Comparison of ENCODE assay signal across 2 cellular contexts in genomic region chr15:65944404-65944803, GRCh38.
TF ChIP-seq lines count a peak whose summit lies in the region.

No MANE protein-coding gene starts in this region.

TF ChIP-seq in GM23338, 12 proteins besides CTCF, POLR2A, EP300 and RAD21 (continued from another document):
- no peak for TF ChIP-seq REST (IDR thresholded peaks at IDR 0.05; ENCODE audit: unreplicated experiment)
- no peak for TF ChIP-seq JUNB (IDR thresholded peaks at IDR 0.05; ENCODE audit: unreplicated experiment)
- TF ChIP-seq STAT1 (IDR thresholded peaks at IDR 0.05; ENCODE audit: unreplicated experiment): no peak
- no peak for TF ChIP-seq POLR2AphosphoS5 (IDR thresholded peaks at IDR 0.05; ENCODE audit: low read depth)
- no peak for TF ChIP-seq ETS1 (IDR thresholded peaks at IDR 0.05)
- no peak for TF ChIP-seq EZH2phosphoT487 (IDR thresholded peaks at IDR 0.05; ENCODE audit: unreplicated experiment)
- TF ChIP-seq NANOG (IDR thresholded peaks at IDR 0.05; ENCODE audit: borderline replicate concordance): no peak
- TF ChIP-seq EZH2 (IDR thresholded peaks at IDR 0.05; ENCODE audit: low read depth, unreplicated experiment): no peak
- no peak for TF ChIP-seq CREB1 (CRISPR knock-in tag; IDR thresholded peaks at IDR 0.05; ENCODE audit: low read depth)

TF ChIP-seq in H1, 55 proteins besides CTCF, POLR2A, EP300 and RAD21 (continued from another document):
- TF ChIP-seq ATF2 (IDR thresholded peaks at IDR 0.05; ENCODE audit: low read length): no peak
TF ChIP-seq in H1: peak in this region for 0.
